12 cellular contexts compared by ENCODE assay signal in the genomic region with DNA sequence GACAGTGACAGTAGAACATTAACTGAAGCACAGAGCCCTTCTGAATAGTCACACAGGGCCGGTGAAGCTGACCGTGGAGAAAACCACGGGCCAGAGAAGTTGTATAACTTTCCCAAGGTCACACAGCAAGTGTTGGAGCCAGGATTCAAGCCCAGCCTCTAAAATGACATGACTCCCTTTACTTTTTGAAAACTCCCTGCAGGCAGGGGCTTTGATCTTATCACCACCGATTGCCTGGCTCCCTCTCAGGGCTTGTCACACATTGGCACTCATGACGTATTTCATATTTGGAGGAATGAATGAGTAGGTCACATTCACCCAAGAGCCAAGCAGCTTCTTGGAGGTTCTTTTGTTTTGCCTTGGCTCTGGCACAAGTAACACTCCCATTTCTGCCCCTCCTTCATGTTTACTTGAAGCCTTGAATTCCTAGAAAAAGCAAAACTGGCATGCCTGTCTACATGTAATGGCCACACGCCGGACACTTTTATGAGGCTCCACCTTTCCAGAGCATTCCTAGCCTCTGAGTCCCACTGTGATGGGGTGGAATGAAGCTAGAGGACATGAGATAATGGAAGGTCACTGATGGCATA. TPM values are rescaled to one million over a fixed set of nuclear protein-coding genes. Genes with fewer than 3 reads are reported as not detected.
A peak's percentile ranks its signal among the peaks of the same experiment; 100 is the strongest.
DNase-seq lines count a peak whose midpoint lies in the region; ATAC-seq and TF ChIP-seq lines count a peak whose summit lies in the region.
"Had no signal": no experiment of that assay in that cellular context is flagged by ENCODE, and none has a peak within 500 bp of the region (broad histone marks: within the 10 kb centered on the region; RNA-seq: fewer than 3 reads in every experiment).

No MANE protein-coding gene starts in this region.

- no peaks in the 10 kb centered on the region for H3K9me3 ChIP-seq in RWPE2 (ENCODE audit: severe bottlenecking)
- no peaks in the 10 kb centered on the region for H3K9me3 ChIP-seq in stomach
- no peaks in the 10 kb centered on the region for H3K9me3 ChIP-seq in A673 (ENCODE audit: low read depth, low read length, poor library complexity, severe bottlenecking)

- 20 to 48% (median 35%) methylated on average over 7 of the region's 7 CpGs for WGBS in stomach, 5 donors

- H3K27ac ChIP-seq in RWPE2 (ENCODE audit: poor library complexity, severe bottlenecking) (peak overlapping the region; percentile 66), foreskin keratinocyte (no peak overlapping the region), stomach (peak overlapping the region in 2 of 5 donors; percentile 13 to 39), A673 (ENCODE audit: low read depth, low read length, poor library complexity, severe bottlenecking) (no peak overlapping the region)
- H3K27ac ChIP-seq: WERI-Rb-1 had no signal

- TF ChIP-seq CTCF in RWPE2 (IDR thresholded peaks at IDR 0.05; ENCODE audit: poor library complexity, severe bottlenecking) = no peak
- no peak for TF ChIP-seq CTCF in foreskin keratinocyte (conservative IDR thresholded peaks at IDR 0.05)
- TF ChIP-seq CTCF in stomach (IDR thresholded peaks at IDR 0.05) = no peak
- TF ChIP-seq CTCF in A673 (conservative IDR thresholded peaks at IDR 0.05; ENCODE audit: low read depth, low read length) = no peak

- CTCF ChIA-PET in A673 (lab: Charles Lee) = interaction anchor here (0.7 to 1.3 kb wide), 2 partner anchors 9 to 455 kb away, joined by 3 read pairs; no protein-coding TSS in a partner anchor

- DNase-seq in GM03348 (ENCODE audit: low spot score) = peak; percentile 61
- peak; percentile 79 for DNase-seq in RWPE2 (ENCODE audit: low spot score)
- peak; percentile 82 to 84 for DNase-seq in foreskin keratinocyte
- DNase-seq in stomach = peak; percentile 50
- DNase-seq in NCI-H1417 (lab: John Stamatoyannopoulos, UW) = no peak
- DNase-seq in A673 (ENCODE audit: low spot score) = no peak
- DNase-seq: effector CD8-positive, alpha-beta T cell; MM.1S; NCI-H446; WERI-Rb-1 had no signal

- no peak for TF ChIP-seq POLR2A in stomach (IDR thresholded peaks at IDR 0.05)

- intact Hi-C loops in stomach (cut with DNase I; ENCODE audit: low total_unique reads) (no loop called here), A673 (cut with micrococcal nuclease; ENCODE audit: unreplicated experiment) (no loop called here)

- H3K4me1 ChIP-seq in RWPE2 (ENCODE audit: insufficient read depth, poor library complexity, severe bottlenecking) (peaks cover 19% of the 10 kb centered on the region), foreskin keratinocyte (peaks cover 5% of the 10 kb centered on the region), stomach (peaks cover 0 to 8% (median 3%) of the 10 kb centered on the region in 4 donors), A673 (ENCODE audit: insufficient read depth, low read length, poor library complexity, severe bottlenecking) (no peaks in the 10 kb centered on the region)

- no peak for TF ChIP-seq EP300 in stomach (IDR thresholded peaks at IDR 0.05)

- POLR2A ChIA-PET in A673 (lab: Charles Lee; ENCODE audit: low non-redundant PET) = no interaction called here

- no peaks in the 10 kb centered on the region for H3K36me3 ChIP-seq in RWPE2 (ENCODE audit: low read depth)
- H3K36me3 ChIP-seq in stomach = no peaks in the 10 kb centered on the region
- H3K36me3 ChIP-seq in A673 (ENCODE audit: insufficient read depth, low read length, poor library complexity, severe bottlenecking) = no peaks in the 10 kb centered on the region
- H3K36me3 ChIP-seq: WERI-Rb-1 had no signal

- peak; percentile 94 for ATAC-seq in RWPE2 (ENCODE audit: low read depth)
- peak; percentile 68 for ATAC-seq in foreskin keratinocyte
- ATAC-seq in GM19351 (IDR thresholded peaks at IDR 0.05; ENCODE audit: unreplicated experiment) = no peak
- ATAC-seq in GM18519 (IDR thresholded peaks at IDR 0.05; ENCODE audit: low FRiP score, unreplicated experiment) = no peak

- BruUV-seq in A673 (replicated peaks; lab: Mats Ljungman, UMichigan) = no TSS peak

- no peak overlapping the region for H3K4me3 ChIP-seq in RWPE2 (ENCODE audit: severe bottlenecking)
- H3K4me3 ChIP-seq in stomach = no peak overlapping the region
- H3K4me3 ChIP-seq in A673 (ENCODE audit: low read depth, low read length, poor library complexity, severe bottlenecking) = no peak overlapping the region

- no peaks in the 10 kb centered on the region for H3K27me3 ChIP-seq in RWPE2 (ENCODE audit: insufficient read depth, poor library complexity, severe bottlenecking)
- H3K27me3 ChIP-seq in foreskin keratinocyte = no peaks in the 10 kb centered on the region
- H3K27me3 ChIP-seq in stomach = no peaks in the 10 kb centered on the region
- H3K27me3 ChIP-seq in A673 (replicated peaks; ENCODE audit: insufficient read depth, low read depth, low read length, poor library complexity) = no peaks in the 10 kb centered on the region

RNA-seq across cellular contexts. Expression of a gene that starts 13.3 kb away (rescaled TPM):
- total RNA-seq in foreskin keratinocyte (27.4 and 27.8 TPM in 2 replicates), stomach (100 to 1,000 TPM in 1 of 5 donors, 10 to 100 TPM in 4; 23.3 to 130 (median 46.1) TPM), A673 (2021) (72.2 and 78.9 TPM in 2 replicates)
- polyA plus RNA-seq in foreskin keratinocyte (13.1 and 15.4 TPM in 2 replicates), stomach (10 to 100 TPM in 2 of 3 donors, 1 to 10 TPM in 1; 9.0 to 33.8 (median 29.8) TPM)

Comparison
In these comparisons a context has a peak if more than half of its experiments do, and no peak if none do; other contexts are left out.
1. DNase-seq: peak in GM03348 (single experiment), RWPE2 (single experiment), foreskin keratinocyte (2 of 2) and stomach (single experiment); none in NCI-H1417 (0 of 3) and A673 (single experiment).
2. ATAC-seq: peak in RWPE2 (single experiment) and foreskin keratinocyte (single experiment); none in GM19351 (single experiment) and GM18519 (single experiment).